Comparison of ENCODE assay signal across 21 cellular contexts in genomic region chr2:121202541-121203310, GRCh38.
DNase-seq lines count a peak whose midpoint lies in the region; ATAC-seq and TF ChIP-seq lines count a peak whose summit lies in the region.
"Had no signal": no experiment of that assay in that cellular context is flagged by ENCODE, and none has a peak within 500 bp of the region (broad histone marks: within the 10 kb centered on the region; RNA-seq: fewer than 3 reads in every experiment).

No MANE protein-coding gene starts in this region.

- WGBS in stomach, 5 donors = 84 to 94% (median 92%) methylated on average over 11 of the region's 11 CpGs

- peak overlapping the region in 3 of 5 donors; percentile 38 to 67 (median 42) for H3K27ac ChIP-seq in stomach

- H3K27me3 ChIP-seq in stomach = no peaks in the 10 kb centered on the region

- H3K4me1 ChIP-seq in stomach = peaks cover 0 to 40% (median 27%) of the 10 kb centered on the region in 4 donors

- H3K9me3 ChIP-seq in stomach = no peaks in the 10 kb centered on the region

- TF ChIP-seq EP300 in stomach (IDR thresholded peaks at IDR 0.05) = no peak

- no peak for ATAC-seq in HG03039 (IDR thresholded peaks at IDR 0.05; ENCODE audit: unreplicated experiment)
- no peak for ATAC-seq in left ventricle myocardium superior
- ATAC-seq: activated CD8-positive, alpha-beta T cell treated with anti-CD3 and anti-CD28 coated beads for 36 hours had no signal

- H3K36me3 ChIP-seq in stomach = no peaks in the 10 kb centered on the region

- H3K4me3 ChIP-seq in epithelial cell of esophagus (ENCODE audit: low read length) = no peak overlapping the region
- H3K4me3 ChIP-seq in stomach = no peak overlapping the region

- TF ChIP-seq CTCF in epithelial cell of esophagus (IDR thresholded peaks at IDR 0.05; ENCODE audit: insufficient read depth, low read depth, low read length, missing control alignments) = no peak
- no peak for TF ChIP-seq CTCF in stomach (IDR thresholded peaks at IDR 0.05)

- DNase-seq in DMS53 (lab: John Stamatoyannopoulos, UW) = peak; percentile 88
- no peak for DNase-seq in DMS53 treated with DMSO at 0.1 percent for 48 hours (lab: John Stamatoyannopoulos, UW; ENCODE audit: unreplicated experiment)
- DNase-seq in NCI-H226 = peak; percentile 22
- DNase-seq in epithelial cell of esophagus (ENCODE audit: low read depth) = peak; percentile 14
- peak; percentile 62 for DNase-seq in stomach
- no peak for DNase-seq in putamen (ENCODE audit: low spot score)
- DNase-seq in left ventricle myocardium superior = no peak
- DNase-seq: 8988T; activated B cell treated with CpG ODN at 0.5 μM for 24 hours; activated CD8-positive, alpha-beta T cell treated with anti-CD3 and anti-CD28 coated beads for 36 hours; activated gamma-delta T cell treated with Interleukin-2 at 50 U/mL for 16 hours; activated T-cell treated with anti-CD3 and anti-CD28 coated beads, Interleukin-2, amount 50 U/mL, for 1 hour; endodermal cell; IMR-90; islet precursor cell; naive B cell; NCI-H1436 treated with DMSO at 0.1 percent for 48 hours; NCI-H524; occipital lobe; T-helper 9 cell had no signal

- no peak for TF ChIP-seq POLR2A in stomach (IDR thresholded peaks at IDR 0.05)

- intact Hi-C loops in stomach (cut with DNase I; ENCODE audit: low total_unique reads) (no loop called here), left ventricle myocardium superior (cut with micrococcal nuclease) (no loop called here)

Comparison
In these comparisons a context has a peak if more than half of its experiments do, and no peak if none do; other contexts are left out.
1. DNase-seq: peak in DMS53 (single experiment), NCI-H226 (single experiment), epithelial cell of esophagus (single experiment) and stomach (single experiment); none in DMS53 treated with DMSO at 0.1 percent for 48 hours (single experiment), putamen (single experiment) and left ventricle myocardium superior (single experiment).